17 cellular contexts compared by ENCODE assay signal in the genomic region with DNA sequence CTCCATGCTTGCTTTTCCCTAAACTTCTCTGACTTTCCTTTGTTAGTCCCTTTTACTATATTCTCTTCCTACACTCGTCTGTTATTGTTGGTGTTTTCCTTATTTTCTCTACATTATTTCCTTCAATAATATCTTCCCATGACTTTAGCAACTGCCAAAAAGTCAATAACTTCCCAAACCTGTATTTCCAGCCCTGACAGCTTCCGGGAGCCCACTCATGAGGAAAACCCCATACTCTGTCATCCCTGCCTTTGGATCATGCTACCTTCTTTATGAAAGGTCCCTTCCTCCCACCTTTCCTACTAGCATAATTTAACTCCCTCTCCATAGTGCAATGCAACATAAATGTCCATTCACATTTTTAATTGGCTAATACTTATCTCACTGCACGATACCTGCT.
"Had no signal": no experiment of that assay in that cellular context is flagged by ENCODE, and none has a peak within 500 bp of the region (broad histone marks: within the 10 kb centered on the region; RNA-seq: fewer than 3 reads in every experiment).

No MANE protein-coding gene starts in this region.

- H3K27me3 ChIP-seq: SJSA1 had no signal

- H3K9me3 ChIP-seq: SJSA1 had no signal

- H3K4me1 ChIP-seq: SJSA1 had no signal

- H3K36me3 ChIP-seq: SJSA1 had no signal

- H3K4me3 ChIP-seq: SJSA1 had no signal

- H3K27ac ChIP-seq: SJSA1 had no signal

- DNase-seq: activated CD4-positive, alpha-beta T cell treated with anti-CD3 and anti-CD28 coated beads for 48 hours; activated CD4-positive, alpha-beta T cell treated with anti-CD3 and anti-CD28 coated beads, Interleukin-2, amount 50 U/mL, for 48 hours; activated CD8-positive, alpha-beta memory T cell treated with anti-CD3 and anti-CD28 coated beads, Interleukin-2, amount 10 ng/mL, durations not matched to agents 7 days and 5 days; activated effector memory CD4-positive, alpha-beta T cell treated with anti-CD3 and anti-CD28 coated beads, Interleukin-2, amount 50 U/mL, for 16 hours; activated naive CD4-positive, alpha-beta T cell treated with anti-CD3 and anti-CD28 coated beads for 36 hours; activated T-cell treated with anti-CD3 and anti-CD28 coated beads, Interleukin-2, amount 50 U/mL, for 24 hours; amygdala; caudate nucleus; Kasumi-1; KBM-7; NCI-H1048; NCI-H146; NCI-H187 treated with DMSO at 0.1 percent for 48 hours; NCI-H526; SHP77; SW 1271 had no signal
